Comparison of ENCODE assay signal across 19 cellular contexts in the genomic region with DNA sequence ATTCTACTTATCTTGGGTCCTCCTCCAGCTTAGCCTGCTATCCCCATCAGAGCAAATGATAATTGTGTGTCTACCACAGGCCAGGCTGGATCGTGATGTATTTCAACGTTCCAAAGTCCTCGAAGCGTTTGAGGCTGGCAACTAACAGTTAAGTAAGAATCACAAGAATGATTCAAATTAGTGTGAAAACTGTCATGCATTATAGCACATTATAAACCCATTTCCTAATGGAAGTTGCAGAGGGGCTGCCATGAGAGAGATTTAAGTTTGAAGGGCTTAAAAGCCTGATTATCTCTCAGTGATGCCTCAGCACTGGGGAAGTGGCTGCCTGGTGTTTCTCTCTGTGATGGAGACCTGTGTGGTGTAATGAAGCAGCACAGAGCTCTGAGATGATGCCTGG.
"Had no signal": no experiment of that assay in that cellular context is flagged by ENCODE, and none has a peak within 500 bp of the region (broad histone marks: within the 10 kb centered on the region; RNA-seq: fewer than 3 reads in every experiment).

No MANE protein-coding gene starts in this region.

- H3K27ac ChIP-seq: coronary artery, dorsolateral prefrontal cortex, esophagus muscularis mucosa, foreskin keratinocyte, gastroesophageal sphincter, heart left ventricle, hepatocyte, left lung, lower lobe of right lung had no signal

- H3K4me3 ChIP-seq: coronary artery, dorsolateral prefrontal cortex, esophagus muscularis mucosa, gastroesophageal sphincter, heart left ventricle, hepatocyte, left lung, lower lobe of right lung, mucosa of descending colon had no signal

- H3K36me3 ChIP-seq: esophagus muscularis mucosa, gastroesophageal sphincter, heart left ventricle, left lung, lower lobe of right lung had no signal

- H3K27me3 ChIP-seq: esophagus muscularis mucosa, foreskin keratinocyte, gastroesophageal sphincter, hepatocyte had no signal

- H3K27ac Mint-ChIP-seq: immature natural killer cell, mesothelial cell of epicardium had no signal

- DNase-seq: dermis blood vessel endothelial cell; dorsolateral prefrontal cortex; effector CD4-positive, alpha-beta T cell; effector memory CD4-positive, alpha-beta T cell; foreskin keratinocyte; heart left ventricle; hypothalamus; immature natural killer cell; left cardiac atrium; left lung; left ventricle myocardium superior; lower lobe of right lung; mesenchymal stem cell; mucosa of descending colon had no signal

- H3K9me3 Mint-ChIP-seq: immature natural killer cell, mesothelial cell of epicardium had no signal

- H3K4me3 Mint-ChIP-seq: immature natural killer cell, mesothelial cell of epicardium had no signal

- H3K4me2 ChIP-seq: hepatocyte had no signal

- H3K4me1 Mint-ChIP-seq: immature natural killer cell, mesothelial cell of epicardium had no signal

- H3K36me3 Mint-ChIP-seq: immature natural killer cell, mesothelial cell of epicardium had no signal

- ATAC-seq: foreskin keratinocyte, gastroesophageal sphincter, heart left ventricle, left cardiac atrium, left lung, left ventricle myocardium superior, lower lobe of right lung, mucosa of descending colon had no signal

- H3K79me2 ChIP-seq: hepatocyte had no signal

- H3K4me1 ChIP-seq: esophagus muscularis mucosa, foreskin keratinocyte, gastroesophageal sphincter, heart left ventricle, left lung, lower lobe of right lung had no signal

- H3K9me3 ChIP-seq: esophagus muscularis mucosa, gastroesophageal sphincter, heart left ventricle, left lung, lower lobe of right lung, mucosa of descending colon had no signal

- H2AFZ ChIP-seq: hepatocyte had no signal
